ENCODE assay signal across 14 cellular contexts in genomic region chr4:5982156-5982973, GRCh38. TPM values are rescaled to one million over a fixed set of nuclear protein-coding genes. Genes with fewer than 3 reads are reported as not detected.
"Had no signal": no experiment of that assay in that cellular context is flagged by ENCODE, and none has a peak within 500 bp of the region (broad histone marks: within the 10 kb centered on the region; RNA-seq: fewer than 3 reads in every experiment).

No MANE protein-coding gene starts in this region.

- H3K27ac ChIP-seq: ascending aorta, breast epithelium, gastrocnemius medialis, left lung, psoas muscle, right lobe of liver, spleen had no signal

- H3K36me3 Mint-ChIP-seq: activated naive CD4-positive, alpha-beta T cell treated with anti-CD3 and anti-CD28 coated beads, Interleukin-2, amount 10 ng/mL, durations not matched to agents 7 days and 5 days had no signal

- H3K4me1 Mint-ChIP-seq: activated naive CD4-positive, alpha-beta T cell treated with anti-CD3 and anti-CD28 coated beads, Interleukin-2, amount 10 ng/mL, durations not matched to agents 7 days and 5 days; activated T-helper 17 cell treated with anti-CD3 and anti-CD28 coated beads, Interleukin-2, amount 50 U/mL, for 72 hours had no signal

- H3K27me3 ChIP-seq: ascending aorta, right lobe of liver had no signal

- DNase-seq: activated CD4-positive, CD25-positive, alpha-beta regulatory T cell; activated naive CD4-positive, alpha-beta T cell treated with anti-CD3 and anti-CD28 coated beads, Interleukin-2, amount 10 ng/mL, durations not matched to agents 7 days and 5 days; dermis blood vessel endothelial cell; erythroblast; gastrocnemius medialis; left lung; naive thymus-derived CD8-positive, alpha-beta T cell; psoas muscle; right lobe of liver; spleen; SW 1271 had no signal

- H3K27ac Mint-ChIP-seq: activated naive CD4-positive, alpha-beta T cell treated with anti-CD3 and anti-CD28 coated beads, Interleukin-2, amount 10 ng/mL, durations not matched to agents 7 days and 5 days; activated T-helper 17 cell treated with anti-CD3 and anti-CD28 coated beads, Interleukin-2, amount 50 U/mL, for 72 hours; naive thymus-derived CD8-positive, alpha-beta T cell had no signal

- H3K4me3 Mint-ChIP-seq: activated naive CD4-positive, alpha-beta T cell treated with anti-CD3 and anti-CD28 coated beads, Interleukin-2, amount 10 ng/mL, durations not matched to agents 7 days and 5 days; activated T-helper 17 cell treated with anti-CD3 and anti-CD28 coated beads, Interleukin-2, amount 50 U/mL, for 72 hours; naive thymus-derived CD8-positive, alpha-beta T cell had no signal

- ATAC-seq: activated T-helper 17 cell treated with anti-CD3 and anti-CD28 coated beads, Interleukin-2, amount 50 U/mL, for 72 hours; gastrocnemius medialis; left lung; naive thymus-derived CD8-positive, alpha-beta T cell; psoas muscle; right lobe of liver had no signal

- H3K4me1 ChIP-seq: ascending aorta, breast epithelium, gastrocnemius medialis, left lung, psoas muscle, right lobe of liver, spleen had no signal

- H3K36me3 ChIP-seq: ascending aorta, breast epithelium, gastrocnemius medialis, left lung, right lobe of liver, spleen had no signal

- H3K4me3 ChIP-seq: ascending aorta, breast epithelium, gastrocnemius medialis, left lung, psoas muscle, right lobe of liver, spleen had no signal

- H3K9me3 ChIP-seq: breast epithelium, gastrocnemius medialis, right lobe of liver had no signal

RNA-seq across cellular contexts. Expression of gene C4orf50, which starts 35.9 kb away (rescaled TPM):
- total RNA-seq: ascending aorta; naive thymus-derived CD8-positive, alpha-beta T cell; psoas muscle had no signal
